In genomic region chr5:14265574-14265973, GRCh38 we compare ENCODE assay signal across 11 cellular contexts.
DNase-seq lines count a peak whose midpoint lies in the region; ATAC-seq and TF ChIP-seq lines count a peak whose summit lies in the region.
"Had no signal": no experiment of that assay in that cellular context is flagged by ENCODE, and none has a peak within 500 bp of the region (broad histone marks: within the 10 kb centered on the region; RNA-seq: fewer than 3 reads in every experiment).

No MANE protein-coding gene starts in this region.

- peak overlapping the region; percentile 86; the same call in 1 of the 2 replicates for H3K9ac ChIP-seq in iPS-20b (ENCODE audit: low read depth, low read length)
- H3K9ac ChIP-seq: parathyroid adenoma had no signal

- POLR2A ChIA-PET in WTC11 (lab: Charles Lee): interaction anchor here (0.7 kb wide), 1 partner anchor 13 kb away, joined by 5 read pairs; no protein-coding TSS in a partner anchor

- intact Hi-C loops in lower leg skin (cut with DNase I; ENCODE audit: low total_unique reads): no loop called here

- H3K4me1 ChIP-seq in ACC112 (ENCODE audit: control insufficient read depth, insufficient read depth, low read length, unreplicated experiment) (peaks cover 79% of the 10 kb centered on the region), iPS-20b (ENCODE audit: insufficient read depth, low read length) (peaks cover 73% of the 10 kb centered on the region)

- 77 to 81% methylated on average over 2 of the region's 2 CpGs for WGBS in lower leg skin, 2 donors

- peak overlapping the region; percentile 65; the same call in 1 of the 2 replicates for H3K4me3 ChIP-seq in ACC112 (ENCODE audit: low read depth, low read length)
- no peak overlapping the region for H3K4me3 ChIP-seq in iPS-20b (ENCODE audit: low read length)
- H3K4me3 ChIP-seq in lower leg skin (ENCODE audit: low read depth, poor library complexity, severe bottlenecking): no peak overlapping the region

- H3K36me3 ChIP-seq in ACC112 (ENCODE audit: insufficient read depth, low read length) (no peaks in the 10 kb centered on the region), iPS-20b (ENCODE audit: insufficient read depth, low read depth, low read length) (no peaks in the 10 kb centered on the region)

- peak overlapping the region; percentile 78; the same call in 1 of the 2 replicates for H3K27ac Mint-ChIP-seq in WTC11
- no peak overlapping the region for H3K27ac Mint-ChIP-seq in activated naive CD4-positive, alpha-beta T cell treated with anti-CD3 and anti-CD28 coated beads, Interleukin-2, amount 10 ng/mL, durations not matched to agents 7 days and 5 days
- H3K27ac Mint-ChIP-seq: CD4-positive, CD25-positive, alpha-beta regulatory T cell had no signal

- no peaks in the 10 kb centered on the region for H3K27me3 ChIP-seq in ACC112 (ENCODE audit: insufficient read depth, low read length)
- H3K27me3 ChIP-seq in iPS-20b (ENCODE audit: insufficient read depth, low read length): no peaks in the 10 kb centered on the region

- H3K79me2 ChIP-seq in ACC112 (ENCODE audit: control insufficient read depth, insufficient read depth, low read length, unreplicated experiment): peaks cover 92% of the 10 kb centered on the region

- CTCF ChIA-PET in WTC11 (lab: Charles Lee): no interaction called here
- CTCF ChIA-PET in activated naive CD4-positive, alpha-beta T cell treated with anti-CD3 and anti-CD28 coated beads, Interleukin-2, amount 10 ng/mL, durations not matched to agents 7 days and 5 days (lab: Charles Lee): no interaction called here

- DNase-seq in HS-27A (ENCODE audit: low read depth) (peak; percentile 98), WTC11 (ENCODE audit: low spot score) (no peak), lower leg skin (ENCODE audit: low spot score in 2 of 2) (no peak), COLO668 (lab: John Stamatoyannopoulos, UW; ENCODE audit: unreplicated experiment) (no peak)
- DNase-seq in activated naive CD4-positive, alpha-beta T cell treated with anti-CD3 and anti-CD28 coated beads, Interleukin-2, amount 10 ng/mL, durations not matched to agents 7 days and 5 days: no peak
- DNase-seq: activated gamma-delta T cell treated with Interleukin-2 at 50 U/mL for 16 hours; CD4-positive, CD25-positive, alpha-beta regulatory T cell had no signal

- ATAC-seq in WTC11: no peak
- no peak for ATAC-seq in GM19395 (IDR thresholded peaks at IDR 0.05; ENCODE audit: unreplicated experiment)

- no peaks in the 10 kb centered on the region for H3K9me3 ChIP-seq in iPS-20b (ENCODE audit: insufficient read depth, low read depth, low read length)

- H3K27ac ChIP-seq in ACC112 (ENCODE audit: low read depth, low read length) (peak overlapping the region; percentile 96), iPS-20b (ENCODE audit: low read length) (no peak overlapping the region)
- H3K27ac ChIP-seq: parathyroid adenoma had no signal

- peaks cover 85% of the 10 kb centered on the region for H3K4me1 Mint-ChIP-seq in WTC11
- peaks cover 6% of the 10 kb centered on the region for H3K4me1 Mint-ChIP-seq in activated naive CD4-positive, alpha-beta T cell treated with anti-CD3 and anti-CD28 coated beads, Interleukin-2, amount 10 ng/mL, durations not matched to agents 7 days and 5 days

- H2AFZ ChIP-seq in ACC112 (ENCODE audit: low read length, unreplicated experiment): no peak overlapping the region
- H2AFZ ChIP-seq: parathyroid adenoma had no signal

- H3K4me3 Mint-ChIP-seq in WTC11: no peak overlapping the region
- no peak overlapping the region for H3K4me3 Mint-ChIP-seq in activated naive CD4-positive, alpha-beta T cell treated with anti-CD3 and anti-CD28 coated beads, Interleukin-2, amount 10 ng/mL, durations not matched to agents 7 days and 5 days

- TF ChIP-seq CTCF in WTC11 (IDR thresholded peaks at IDR 0.05) (no peak), lower leg skin (IDR thresholded peaks at IDR 0.05) (no peak)

- H3K9me3 Mint-ChIP-seq in WTC11: no peaks in the 10 kb centered on the region
- no peaks in the 10 kb centered on the region for H3K9me3 Mint-ChIP-seq in activated naive CD4-positive, alpha-beta T cell treated with anti-CD3 and anti-CD28 coated beads, Interleukin-2, amount 10 ng/mL, durations not matched to agents 7 days and 5 days
- H3K9me3 Mint-ChIP-seq: CD4-positive, CD25-positive, alpha-beta regulatory T cell had no signal

- H3K36me3 Mint-ChIP-seq in WTC11: no peaks in the 10 kb centered on the region
- no peaks in the 10 kb centered on the region for H3K36me3 Mint-ChIP-seq in activated naive CD4-positive, alpha-beta T cell treated with anti-CD3 and anti-CD28 coated beads, Interleukin-2, amount 10 ng/mL, durations not matched to agents 7 days and 5 days
- H3K36me3 Mint-ChIP-seq: CD4-positive, CD25-positive, alpha-beta regulatory T cell had no signal

- TF ChIP-seq POLR2A in lower leg skin (IDR thresholded peaks at IDR 0.05): no peak

- no peaks in the 10 kb centered on the region for H3K27me3 Mint-ChIP-seq in WTC11 (ENCODE audit: low read depth)
- peaks cover 31% of the 10 kb centered on the region for H3K27me3 Mint-ChIP-seq in activated naive CD4-positive, alpha-beta T cell treated with anti-CD3 and anti-CD28 coated beads, Interleukin-2, amount 10 ng/mL, durations not matched to agents 7 days and 5 days

TF ChIP-seq in WTC11, 78 proteins besides CTCF, POLR2A, EP300 and RAD21:
- TF ChIP-seq RELA (CRISPR knock-in tag; IDR thresholded peaks at IDR 0.05; ENCODE audit: borderline replicate concordance): no peak
- no peak for TF ChIP-seq FOXP1 (CRISPR knock-in tag; IDR thresholded peaks at IDR 0.05; ENCODE audit: borderline replicate concordance)
- TF ChIP-seq CDX4 (CRISPR knock-in tag; IDR thresholded peaks at IDR 0.05; ENCODE audit: borderline replicate concordance): no peak
- no peak for TF ChIP-seq ARID4B (CRISPR knock-in tag; IDR thresholded peaks at IDR 0.05; ENCODE audit: borderline replicate concordance)
- no peak for TF ChIP-seq PREB (CRISPR knock-in tag; IDR thresholded peaks at IDR 0.05; ENCODE audit: borderline replicate concordance)
- no peak for TF ChIP-seq E2F5 (CRISPR knock-in tag; IDR thresholded peaks at IDR 0.05)
- TF ChIP-seq JUN (CRISPR knock-in tag; IDR thresholded peaks at IDR 0.05): no peak
